ENCODE assay signal across 16 cellular contexts in the genomic region with DNA sequence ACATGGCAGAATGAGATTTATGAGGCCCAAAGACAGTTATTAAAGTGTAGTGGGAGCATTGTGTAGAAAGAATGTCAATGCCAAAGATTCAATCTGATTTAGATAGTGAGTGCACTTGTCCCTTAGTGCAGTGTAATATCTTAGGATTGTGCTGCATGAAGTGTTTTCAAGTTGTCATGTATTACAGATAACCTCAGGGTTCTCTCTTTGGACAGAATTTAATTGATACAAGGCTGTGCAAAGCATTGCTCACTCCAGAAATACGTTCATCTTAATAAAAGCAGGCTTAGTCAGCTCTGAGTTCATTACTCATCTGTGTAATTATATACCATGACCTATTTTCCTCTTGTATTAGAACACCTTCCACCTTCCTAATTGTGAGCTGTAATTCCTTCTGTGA. TPM values are rescaled to one million over a fixed set of nuclear protein-coding genes. Genes with fewer than 3 reads are reported as not detected.
DNase-seq lines count a peak whose midpoint lies in the region; ATAC-seq and TF ChIP-seq lines count a peak whose summit lies in the region.
"Had no signal": no experiment of that assay in that cellular context is flagged by ENCODE, and none has a peak within 500 bp of the region (broad histone marks: within the 10 kb centered on the region; RNA-seq: fewer than 3 reads in every experiment).

No MANE protein-coding gene starts in this region.

- in situ Hi-C loops in IMR-90 (cut with MboI; ENCODE audit: low sequenced_read_pairs) (no loop called here), mammary epithelial cell (cut with MboI; ENCODE audit: low sequenced_read_pairs in 2 of 2) (no loop called here)

- H2AK5ac ChIP-seq in IMR-90 (ENCODE audit: low read depth, low read length), result no peak overlapping the region

- TF ChIP-seq POLR2A in IMR-90 (IDR thresholded peaks at IDR 0.05; ENCODE audit: low read depth, low read length), result no peak

- no peaks in the 10 kb centered on the region for H3K79me2 ChIP-seq in mammary epithelial cell (ENCODE audit: insufficient read depth, low read length)
- H3K79me2 ChIP-seq in osteoblast (ENCODE audit: insufficient read depth, low read length), result no peaks in the 10 kb centered on the region

- H3K4me3 ChIP-seq in IMR-90 (ENCODE audit: insufficient read depth, low read depth, low read length) (no peak overlapping the region), mammary epithelial cell (replicated peaks in 1 of 3; ENCODE audit: insufficient read depth in 1 of 3, low read depth in 2 of 3, low read length in 3 of 3) (no peak overlapping the region), osteoblast (ENCODE audit: insufficient read depth, low read length) (no peak overlapping the region)
- H3K4me3 ChIP-seq: pancreas had no signal

- H4K20me1 ChIP-seq in IMR-90 (ENCODE audit: insufficient read depth, low read length) (no peaks in the 10 kb centered on the region), mammary epithelial cell (ENCODE audit: insufficient read depth, low read length) (no peaks in the 10 kb centered on the region), osteoblast (ENCODE audit: insufficient read depth, low read length) (no peaks in the 10 kb centered on the region)

- BruUV-seq in IMR-90 (replicated peaks; lab: Mats Ljungman, UMichigan), result no TSS peak
- no TSS peak for BruUV-seq in mammary epithelial cell (replicated peaks; lab: Mats Ljungman, UMichigan)

- H3K9me1 ChIP-seq in IMR-90 (ENCODE audit: insufficient read depth, low read length), result peaks cover 6% of the 10 kb centered on the region; the same call in 1 of the 2 replicates

- H2BK120ac ChIP-seq in IMR-90 (ENCODE audit: low read depth, low read length), result no peak overlapping the region

- no peaks in the 10 kb centered on the region for H3K79me1 ChIP-seq in IMR-90 (ENCODE audit: low read depth in 1 of 2, low read length in 2 of 2)

- H3K9me3 ChIP-seq in IMR-90 (ENCODE audit: control insufficient read depth, insufficient read depth, low read length), result peaks cover 3% of the 10 kb centered on the region
- H3K9me3 ChIP-seq in mammary epithelial cell (replicated peaks; ENCODE audit: insufficient read depth, low read length), result no peaks in the 10 kb centered on the region
- H3K9me3 ChIP-seq in osteoblast (ENCODE audit: low read depth, low read length), result no peaks in the 10 kb centered on the region
- H3K9me3 ChIP-seq: pancreas had no signal

- no CpG with 5 or more reads among the region's 1 CpG for WGBS in IMR-90 (ENCODE audit: extremely low coverage in 2 of 2, insufficient read length in 1 of 2), 2 experiments
- 0% methylated on average over 1 of the region's 1 CpG for WGBS in mammary epithelial cell (ENCODE audit: low coverage, missing lambda C conversion rate)

- H4K8ac ChIP-seq in IMR-90 (ENCODE audit: low read depth in 2 of 2, low read length in 2 of 2), result no peak overlapping the region

- no peak overlapping the region for H2BK20ac ChIP-seq in IMR-90 (ENCODE audit: low read depth, low read length)

- H3K4me2 ChIP-seq in IMR-90 (ENCODE audit: low read depth, low read length), result peak overlapping the region; percentile 27; the same call in 1 of the 2 replicates
- H3K4me2 ChIP-seq in mammary epithelial cell (ENCODE audit: insufficient read depth, low read depth, low read length), result no peak overlapping the region
- no peak overlapping the region for H3K4me2 ChIP-seq in osteoblast (ENCODE audit: insufficient read depth, low read length)

- H3K4ac ChIP-seq in IMR-90 (ENCODE audit: low read depth, low read length), result no peak overlapping the region

- H3K27me3 ChIP-seq in IMR-90 (ENCODE audit: control insufficient read depth, insufficient read depth, low read length) (no peaks in the 10 kb centered on the region), mammary epithelial cell (ENCODE audit: insufficient read depth, low read length) (no peaks in the 10 kb centered on the region), osteoblast (ENCODE audit: insufficient read depth, low read length) (no peaks in the 10 kb centered on the region)
- H3K27me3 ChIP-seq: pancreas had no signal

- CTCF ChIA-PET in IMR-90 (lab: Yijun Ruan, JAX) (interaction anchor here (0.7 to 1.4 kb wide), 2 partner anchors 51 to 1054 kb away, joined by 3 read pairs; no protein-coding TSS in a partner anchor), mammary epithelial cell (lab: Charles Lee; ENCODE audit: low non-redundant PET) (no interaction called here)

- no peak overlapping the region for H3K18ac ChIP-seq in IMR-90 (ENCODE audit: low read depth, low read length)

- POLR2A ChIA-PET in IMR-90 (lab: Charles Lee; ENCODE audit: unreplicated experiment), result no interaction called here

- ATAC-seq in IMR-90 (ENCODE audit: low read depth), result peak; percentile 87
- ATAC-seq: HepG2, pancreas had no signal

- DNase-seq in NOMO-1 treated with DMSO at 0.1 percent for 48 hours (lab: John Stamatoyannopoulos, UW; ENCODE audit: unreplicated experiment), result peak; percentile 26
- DNase-seq in NOMO-1 treated with dmso at 0.1 percent for 144 hours (lab: John Stamatoyannopoulos, UW; ENCODE audit: unreplicated experiment), result no peak
- peak; percentile 87 for DNase-seq in IMR-90
- DNase-seq in mammary epithelial cell, result peak; percentile 82
- peak; percentile 52 for DNase-seq in osteoblast (ENCODE audit: insufficient read length, low spot score, missing footprints)
- DNase-seq in stimulated activated CD4-positive, alpha-beta T cell treated with anti-CD3 and anti-CD28 coated beads, Interleukin-4, amount 100 ng/mL, for 1 hour, result no peak
- DNase-seq in NCI-H2107 treated with DMSO at 0.1 percent for 48 hours (lab: John Stamatoyannopoulos, UW; ENCODE audit: unreplicated experiment), result no peak
- DNase-seq in SKM-1 treated with dmso at 0.1 percent for 144 hours (lab: John Stamatoyannopoulos, UW; ENCODE audit: unreplicated experiment), result no peak
- DNase-seq: NCI-H187; OCI-M1; pancreas; stimulated activated CD4-positive, alpha-beta T cell treated with anti-CD3 and anti-CD28 coated beads, Interleukin-2, amount 100 ng/mL, for 48 hours had no signal

- H3K9ac ChIP-seq in IMR-90 (ENCODE audit: low read depth, low read length), result no peak overlapping the region
- H3K9ac ChIP-seq in mammary epithelial cell (ENCODE audit: insufficient read depth, low read length), result no peak overlapping the region

- no peak overlapping the region for H3K14ac ChIP-seq in IMR-90 (replicated peaks; ENCODE audit: low read depth, low read length)

- no peak overlapping the region for H4K91ac ChIP-seq in IMR-90 (ENCODE audit: insufficient read depth, low read depth, low read length)

- dilution Hi-C loops in IMR-90 (cut with HindIII; ENCODE audit: low sequenced_read_pairs, unreplicated experiment), result no loop called here
- dilution Hi-C loops in mammary epithelial cell (cut with HindIII; ENCODE audit: low sequenced_read_pairs), result no loop called here

- H2BK5ac ChIP-seq in IMR-90 (ENCODE audit: low read depth, low read length, poor library complexity, severe bottlenecking), result no peak overlapping the region

- TF ChIP-seq RAD21 in IMR-90 (IDR thresholded peaks at IDR 0.05; ENCODE audit: low read length), result no peak

- intact Hi-C loops in IMR-90 (cut with micrococcal nuclease), result no loop called here
- intact Hi-C loops in mammary epithelial cell (cut with micrococcal nuclease), result no loop called here

- H2AFZ ChIP-seq in IMR-90 (replicated peaks; ENCODE audit: low read length, poor library complexity), result no peak overlapping the region
- no peak overlapping the region for H2AFZ ChIP-seq in mammary epithelial cell (ENCODE audit: low read depth, low read length)
- no peak overlapping the region for H2AFZ ChIP-seq in osteoblast (ENCODE audit: low read length)

- no peak overlapping the region for H3K23ac ChIP-seq in IMR-90 (ENCODE audit: low read depth, low read length)

- no peak overlapping the region for H3K27ac ChIP-seq in IMR-90 (ENCODE audit: insufficient read depth, low read length)
- H3K27ac ChIP-seq in mammary epithelial cell (ENCODE audit: insufficient read depth, low read depth, low read length), result no peak overlapping the region
- H3K27ac ChIP-seq in osteoblast (ENCODE audit: low read depth, low read length), result no peak overlapping the region
- H3K27ac ChIP-seq: pancreas had no signal

- H4K5ac ChIP-seq in IMR-90 (ENCODE audit: low read depth, low read length), result no peak overlapping the region

- H2AK9ac ChIP-seq in IMR-90 (replicated peaks; ENCODE audit: low read depth, low read length, poor library complexity), result no peak overlapping the region

- no peak overlapping the region for H2BK15ac ChIP-seq in IMR-90 (ENCODE audit: low read depth, low read length)

- TF ChIP-seq CTCF in IMR-90 (conservative IDR thresholded peaks at IDR 0.05; ENCODE audit: low read depth, low read length) (no peak), mammary epithelial cell (conservative IDR thresholded peaks at IDR 0.05 in 1 of 2, IDR thresholded peaks at IDR 0.05 in 1 of 2; ENCODE audit: extremely low read depth in 1 of 2, insufficient read depth in 1 of 2, low read depth in 1 of 2, low read length in 2 of 2) (no peak), osteoblast (IDR thresholded peaks at IDR 0.05; ENCODE audit: extremely low read depth, low read depth, low read length) (no peak)

- H3K36me3 ChIP-seq in IMR-90 (ENCODE audit: control insufficient read depth, insufficient read depth, low read length) (no peaks in the 10 kb centered on the region), mammary epithelial cell (ENCODE audit: insufficient read depth, low read length) (no peaks in the 10 kb centered on the region), osteoblast (ENCODE audit: insufficient read depth, low read length) (no peaks in the 10 kb centered on the region)
- H3K36me3 ChIP-seq: pancreas had no signal

- H3K4me1 ChIP-seq in IMR-90 (ENCODE audit: control insufficient read depth, insufficient read depth, low read length) (peaks cover 5% of the 10 kb centered on the region; the same call in 1 of the 2 replicates), mammary epithelial cell (ENCODE audit: insufficient read depth, low read length) (peaks cover 10% of the 10 kb centered on the region), osteoblast (ENCODE audit: insufficient read depth, low read length) (peaks cover 22% of the 10 kb centered on the region)
- H3K4me1 ChIP-seq: pancreas had no signal

- no peak overlapping the region for H3K56ac ChIP-seq in IMR-90 (ENCODE audit: extremely low read depth, insufficient read depth, low read length)

RNA-seq across cellular contexts. Expression of gene GPR171, which starts 16.0 kb away (rescaled TPM):
- total RNA-seq in IMR-90 (2012; rRNA removed) (not detected in 2 replicates), mammary epithelial cell (not detected), osteoblast (not detected in 2 replicates)
- polyA plus RNA-seq in IMR-90 (2012; rRNA removed) (not detected in 2 replicates), mammary epithelial cell (not detected)
- polyA plus RNA-seq in IMR-90 (2012; cell fraction: cytosol; rRNA removed), result not detected in 2 replicates
- polyA plus RNA-seq in IMR-90 (2012; cell fraction: nucleus; rRNA removed; ENCODE audit: low replicate concordance), result not detected in 2 replicates
- polyA minus RNA-seq in mammary epithelial cell, result not detected
- total RNA-seq: cerebellum, glomerular endothelial cell, HepG2, lung microvascular endothelial cell had no signal
- polyA plus RNA-seq: HepG2 had no signal

RNA-seq across cellular contexts. Expression of gene P2RY14, which starts 59.3 kb away (rescaled TPM):
- not detected in 2 replicates for total RNA-seq in IMR-90 (2012; rRNA removed)
- polyA plus RNA-seq in IMR-90 (2012; rRNA removed), result not detected in 2 replicates
- polyA plus RNA-seq in IMR-90 (2012; cell fraction: cytosol; rRNA removed), result not detected in 2 replicates
- polyA plus RNA-seq in IMR-90 (2012; cell fraction: nucleus; rRNA removed; ENCODE audit: low replicate concordance), result not detected in 2 replicates
- total RNA-seq in mammary epithelial cell, result not detected
- not detected for polyA plus RNA-seq in mammary epithelial cell
- not detected for polyA minus RNA-seq in mammary epithelial cell
- total RNA-seq in osteoblast, result not detected in 2 replicates
- total RNA-seq: glomerular endothelial cell, HepG2, lung microvascular endothelial cell had no signal
- polyA plus RNA-seq: HepG2 had no signal

Comparison
In these comparisons a context has a peak if more than half of its experiments do, and no peak if none do; other contexts are left out.
1. DNase-seq: peak in NOMO-1 treated with DMSO at 0.1 percent for 48 hours (single experiment), IMR-90 (single experiment), mammary epithelial cell (single experiment) and osteoblast (single experiment); none in NOMO-1 treated with dmso at 0.1 percent for 144 hours (single experiment), stimulated activated CD4-positive, alpha-beta T cell treated with anti-CD3 and anti-CD28 coated beads, Interleukin-4, amount 100 ng/mL, for 1 hour (single experiment), NCI-H2107 treated with DMSO at 0.1 percent for 48 hours (single experiment) and SKM-1 treated with dmso at 0.1 percent for 144 hours (single experiment).